ENCODE assay signal across 18 cellular contexts in the genomic region with DNA sequence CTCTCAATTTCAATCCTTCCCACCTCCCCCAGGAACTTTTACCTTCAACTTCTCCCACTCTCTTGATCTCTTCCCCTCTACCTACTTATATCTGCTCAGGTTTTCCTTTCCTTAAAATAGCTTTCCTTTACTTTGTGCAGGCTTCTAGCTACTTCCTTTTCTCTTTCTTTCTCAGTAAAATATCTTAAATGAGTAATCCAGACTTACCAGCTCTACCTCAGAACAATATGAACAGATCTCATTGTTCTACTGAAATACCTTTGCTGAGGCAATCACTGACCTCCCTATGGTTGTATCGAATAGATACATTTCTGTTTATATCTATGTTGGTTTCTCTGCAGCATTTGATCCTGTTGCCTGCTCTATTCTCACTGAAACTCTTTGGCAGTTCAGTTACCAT.
"Had no signal": no experiment of that assay in that cellular context is flagged by ENCODE, and none has a peak within 500 bp of the region (broad histone marks: within the 10 kb centered on the region; RNA-seq: fewer than 3 reads in every experiment).

No MANE protein-coding gene starts in this region.

- DNase-seq: KBM-7, NCI-H1092, NCI-H1105 treated with DMSO at 0.1 percent for 48 hours, NCI-H1417 treated with DMSO at 0.1 percent for 48 hours, NCI-H146, NCI-H1694 treated with DMSO at 0.1 percent for 48 hours, NCI-H1930, NCI-H2081, NCI-H2107, NCI-H2227 treated with DMSO at 0.1 percent for 48 hours, NCI-H446, NCI-H510A, NCI-H69, NCI-H774, Right ventricle myocardium superior, RPMI8226, SK-N-SH, SW 1271 had no signal

- H3K9me3 ChIP-seq: SK-N-SH had no signal
